1 cellular context compared by ENCODE assay signal in genomic region chr6:42030585-42031506, GRCh38.
TF ChIP-seq lines count a peak whose summit lies in the region.

No MANE protein-coding gene starts in this region.

TF ChIP-seq in K562, 482 proteins besides CTCF, POLR2A, EP300 and RAD21 (continued from another document):
- peak; percentile 54; the same call in 1 of the 2 replicates for TF ChIP-seq ZNF668 (CRISPR knock-in tag; IDR thresholded peaks at IDR 0.05)
- TF ChIP-seq FOSL1 (tag; conservative IDR thresholded peaks at IDR 0.05), result peak; percentile 63; the same call in 1 of the 2 replicates
- peak; percentile 46; the same call in 1 of the 2 replicates for TF ChIP-seq KLF6 (CRISPR knock-in tag; IDR thresholded peaks at IDR 0.05; ENCODE audit: borderline replicate concordance)
- TF ChIP-seq MEF2D (tag; conservative IDR thresholded peaks at IDR 0.05; ENCODE audit: low read depth), result 0 out of 2 replicates have a peak, but pooled peaks have one; percentile 40
- peak; percentile 51 to 64 for TF ChIP-seq MAZ (CRISPR knock-in tag; conservative IDR thresholded peaks at IDR 0.05 in 1 of 2, IDR thresholded peaks at IDR 0.05 in 1 of 2)
- TF ChIP-seq EP400 (IDR thresholded peaks at IDR 0.05), result peak; percentile 51
- no peak for TF ChIP-seq LCOR (CRISPR knock-in tag; IDR thresholded peaks at IDR 0.05)
- peak; percentile 56 for TF ChIP-seq MTA2 (IDR thresholded peaks at IDR 0.05; ENCODE audit: low read depth)
- peak; percentile 66 for TF ChIP-seq BRD9 (IDR thresholded peaks at IDR 0.05; ENCODE audit: low read depth, partially characterized antibody)
- 0 out of 4 replicates have a peak, but pooled peaks of 1 of the 2 experiments have one; percentile 12 for TF ChIP-seq FOXA3 (CRISPR knock-in tag; conservative IDR thresholded peaks at IDR 0.05 in 1 of 2, IDR thresholded peaks at IDR 0.05 in 1 of 2)
- peak; percentile 13; the same call in 1 of the 2 replicates for TF ChIP-seq MAFG (tag; conservative IDR thresholded peaks at IDR 0.05)
- peak; percentile 39; the same call in 1 of the 2 replicates for TF ChIP-seq ZBTB2 (IDR thresholded peaks at IDR 0.05)
- TF ChIP-seq ETV1 (tag; conservative IDR thresholded peaks at IDR 0.05; ENCODE audit: low read depth), result peak; percentile 57; the same call in 1 of the 2 replicates
- no peak for TF ChIP-seq SRSF1 (IDR thresholded peaks at IDR 0.05; ENCODE audit: low read depth, low read length)
- TF ChIP-seq GTF2A2 (tag; IDR thresholded peaks at IDR 0.05), result no peak
- TF ChIP-seq ZNF592 (IDR thresholded peaks at IDR 0.05), result peak; percentile 96
- TF ChIP-seq CEBPB (tag; IDR thresholded peaks at IDR 0.05), result 0 out of 2 replicates have a peak, but pooled peaks have one; percentile 10
- TF ChIP-seq SMARCC2 (IDR thresholded peaks at IDR 0.05; ENCODE audit: low read depth), result no peak; the same call in 1 of the 2 replicates
- peak; percentile 72 for TF ChIP-seq ATF7 (IDR thresholded peaks at IDR 0.05)
- TF ChIP-seq HMG20A (CRISPR knock-in tag; conservative IDR thresholded peaks at IDR 0.05), result no peak
- TF ChIP-seq RBBP5 (IDR thresholded peaks at IDR 0.05; ENCODE audit: borderline replicate concordance, insufficient read depth, low read length, poor library complexity, severe bottlenecking), result peak; percentile 42
- no peak for TF ChIP-seq ATF1 (CRISPR knock-in tag; IDR thresholded peaks at IDR 0.05)
- TF ChIP-seq ATF1 (tag; IDR thresholded peaks at IDR 0.05), result peak; percentile 58; the same call in 1 of the 2 replicates
- TF ChIP-seq ILK (tag; IDR thresholded peaks at IDR 0.05; ENCODE audit: borderline replicate concordance, low read depth), result no peak
- TF ChIP-seq ZNF583 (CRISPR knock-in tag; IDR thresholded peaks at IDR 0.05), result peak; percentile 84
- peak in 1 of 2 experiments; percentile 63; a peak in 1 of 4 replicates for TF ChIP-seq RCOR1 (IDR thresholded peaks at IDR 0.05; ENCODE audit: borderline replicate concordance in 1 of 2, low read depth in 2 of 2, low read length in 2 of 2)
- TF ChIP-seq SFPQ (IDR thresholded peaks at IDR 0.05; ENCODE audit: low read depth, low read length), result no peak
- TF ChIP-seq EHMT2 (IDR thresholded peaks at IDR 0.05), result peak; percentile 39; the same call in 1 of the 2 replicates
- TF ChIP-seq GATA2 (CRISPR knock-in tag; IDR thresholded peaks at IDR 0.05), result peak; percentile 84
- TF ChIP-seq LEF1 (IDR thresholded peaks at IDR 0.05), result peak; percentile 68; the same call in 1 of the 2 replicates
- 0 out of 2 replicates have a peak, but pooled peaks have one; percentile 10 for TF ChIP-seq ARID3A (IDR thresholded peaks at IDR 0.05; ENCODE audit: borderline replicate concordance, low read depth, low read length)
- TF ChIP-seq TAL1 (IDR thresholded peaks at IDR 0.05), result peak; percentile 60; the same call in 1 of the 2 replicates
- TF ChIP-seq RFX5 (IDR thresholded peaks at IDR 0.05; ENCODE audit: low read depth, low read length), result peak; percentile 86
- 0 out of 2 replicates have a peak, but pooled peaks have one; percentile 33 for TF ChIP-seq NCOA1 (IDR thresholded peaks at IDR 0.05; ENCODE audit: low read depth)
- TF ChIP-seq AFF4 (CRISPR knock-in tag; IDR thresholded peaks at IDR 0.05), result no peak
- TF ChIP-seq HNRNPL (IDR thresholded peaks at IDR 0.05; ENCODE audit: low read depth, low read length), result 0 out of 2 replicates have a peak, but pooled peaks have one; percentile 41
- 0 out of 2 replicates have a peak, but pooled peaks have one; percentile 16 for TF ChIP-seq CREB1 (IDR thresholded peaks at IDR 0.05)
- TF ChIP-seq CREB1 (CRISPR knock-in tag; IDR thresholded peaks at IDR 0.05), result no peak
- TF ChIP-seq ZKSCAN1 (IDR thresholded peaks at IDR 0.05; ENCODE audit: low read depth, low read length), result peak; percentile 36; the same call in 1 of the 2 replicates
- peak; percentile 66 for TF ChIP-seq NFIC (IDR thresholded peaks at IDR 0.05)
- TF ChIP-seq THAP12 (CRISPR knock-in tag; IDR thresholded peaks at IDR 0.05), result peak; percentile 63; the same call in 1 of the 2 replicates
- TF ChIP-seq ZNF512 (tag; IDR thresholded peaks at IDR 0.05), result no peak
- peak; percentile 75 for TF ChIP-seq SMARCA4 (IDR thresholded peaks at IDR 0.05)
- TF ChIP-seq POLR2B (IDR thresholded peaks at IDR 0.05; ENCODE audit: low read depth, partially characterized antibody), result peak; percentile 60
- TF ChIP-seq CCNT2 (IDR thresholded peaks at IDR 0.05; ENCODE audit: borderline replicate concordance, extremely low read depth, insufficient read length, low read depth, low read length), result peak; percentile 53
- TF ChIP-seq TBL1XR1 (IDR thresholded peaks at IDR 0.05; ENCODE audit: low read length in 2 of 2), result peak in 1 of 2 experiments; percentile 65; a peak in 2 of 4 replicates
